8 cellular contexts compared by ENCODE assay signal in genomic region chr11:57345555-57346151, GRCh38. TPM values are rescaled to one million over a fixed set of nuclear protein-coding genes. Genes with fewer than 3 reads are reported as not detected.
DNase-seq lines count a peak whose midpoint lies in the region; ATAC-seq and TF ChIP-seq lines count a peak whose summit lies in the region.

No MANE protein-coding gene starts in this region.

- no peaks in the 10 kb centered on the region for H3K36me3 ChIP-seq in Peyer's patch

- no peaks in the 10 kb centered on the region for H3K27me3 ChIP-seq in Peyer's patch

- H3K9me3 ChIP-seq in Peyer's patch = no peaks in the 10 kb centered on the region

- H3K27ac Mint-ChIP-seq in type B pancreatic cell = no peak overlapping the region

- TF ChIP-seq CTCF in Peyer's patch (IDR thresholded peaks at IDR 0.05) = peak; percentile 45 to 85 (median 64)
- TF ChIP-seq CTCF in type B pancreatic cell (conservative IDR thresholded peaks at IDR 0.05) = peak; percentile 95

- ATAC-seq in GM21360 (IDR thresholded peaks at IDR 0.05; ENCODE audit: unreplicated experiment) = peak; percentile 54

- TF ChIP-seq POLR2A in Peyer's patch (IDR thresholded peaks at IDR 0.05) = no peak

- no peak overlapping the region for H3K4me3 ChIP-seq in Peyer's patch

- peaks cover 0 to 5% (median 0%) of the 10 kb centered on the region in 4 donors for H3K4me1 ChIP-seq in Peyer's patch

- TF ChIP-seq RAD21 in Ishikawa (IDR thresholded peaks at IDR 0.05; ENCODE audit: low read depth) = peak; percentile 74

- H3K27me3 Mint-ChIP-seq in type B pancreatic cell = peaks cover 4% of the 10 kb centered on the region

- no peak overlapping the region for H3K4me3 Mint-ChIP-seq in type B pancreatic cell

- H3K9me3 Mint-ChIP-seq in type B pancreatic cell = no peaks in the 10 kb centered on the region

- H3K27ac ChIP-seq in Peyer's patch = no peak overlapping the region

- TF ChIP-seq EP300 in Ishikawa (IDR thresholded peaks at IDR 0.05; ENCODE audit: borderline replicate concordance) = no peak

- DNase-seq in COR-L47 (lab: John Stamatoyannopoulos, UW) = peak; percentile 66
- peak; percentile 73 to 92 (median 79) for DNase-seq in Peyer's patch
- DNase-seq in activated T-helper 1 cell treated with Interleukin-2 at 50 U/mL for 16 hours (ENCODE audit: low read depth) = peak; percentile 43
- peak; percentile 49 for DNase-seq in fibroblast of the conjunctiva (ENCODE audit: low read depth)
- DNase-seq in occipital lobe (lab: John Stamatoyannopoulos, UW) = peak; percentile 54
- DNase-seq in type B pancreatic cell (ENCODE audit: extremely low spot score, unreplicated experiment) = no peak

- H3K4me1 Mint-ChIP-seq in type B pancreatic cell (ENCODE audit: unreplicated experiment) = peaks cover 27% of the 10 kb centered on the region

- no peaks in the 10 kb centered on the region for H3K36me3 Mint-ChIP-seq in type B pancreatic cell

TF ChIP-seq in Ishikawa, 13 proteins besides CTCF, POLR2A, EP300 and RAD21:
- TF ChIP-seq MAX (IDR thresholded peaks at IDR 0.05) = peak; percentile 76
- no peak for TF ChIP-seq EGR1 (IDR thresholded peaks at IDR 0.05)
- TF ChIP-seq CREB1 (IDR thresholded peaks at IDR 0.05; ENCODE audit: low read depth) = no peak
- no peak for TF ChIP-seq TAF1 (IDR thresholded peaks at IDR 0.05; ENCODE audit: low read depth)
- no peak for TF ChIP-seq FOXM1 (IDR thresholded peaks at IDR 0.05; ENCODE audit: borderline replicate concordance, low read depth)
- peak; percentile 65 for TF ChIP-seq USF1 (IDR thresholded peaks at IDR 0.05)

RNA-seq across cellular contexts. Expression of gene P2RX3, which starts 7.5 kb away (rescaled TPM):
- total RNA-seq in Peyer's patch = under 1 TPM in 1 of 4 donors, not detected in 3; 0.80 TPM
- not detected for total RNA-seq in occipital lobe
- total RNA-seq in type B pancreatic cell (ENCODE audit: low replicate concordance) = 0.52 and 4.0 TPM in 2 replicates

RNA-seq across cellular contexts. Expression of gene SSRP1, which starts 10.0 kb away (rescaled TPM):
- total RNA-seq in Peyer's patch (100 to 1,000 TPM in 1 of 4 donors, 10 to 100 TPM in 3; 39.9 to 106 (median 50.6) TPM), occipital lobe (49.8 TPM), type B pancreatic cell (ENCODE audit: low replicate concordance) (108 and 164 TPM in 2 replicates)

RNA-seq across cellular contexts. Expression of gene TNKS1BP1, which starts 20.9 kb away (rescaled TPM):
- total RNA-seq in Peyer's patch (100 to 1,000 TPM in 3 of 4 donors, 10 to 100 TPM in 1; 91.8 to 156 (median 139) TPM), occipital lobe (19.3 TPM), type B pancreatic cell (ENCODE audit: low replicate concordance) (122 and 166 TPM in 2 replicates)

RNA-seq across cellular contexts. Expression of gene PRG3, which starts 35.3 kb away (rescaled TPM):
- not detected for total RNA-seq in Peyer's patch
- total RNA-seq in occipital lobe = 0.31 TPM
- total RNA-seq in type B pancreatic cell (ENCODE audit: low replicate concordance) = not detected in 2 replicates

RNA-seq across cellular contexts. Expression of gene PRG2, which starts 44.8 kb away (rescaled TPM):
- not detected for total RNA-seq in Peyer's patch
- total RNA-seq in occipital lobe = not detected
- not detected in 2 replicates for total RNA-seq in type B pancreatic cell (ENCODE audit: low replicate concordance)
